ENCODE assay signal across 14 cellular contexts in genomic region chr19:1840541-1841115, GRCh38. TPM values are rescaled to one million over a fixed set of nuclear protein-coding genes. Genes with fewer than 3 reads are reported as not detected.
A peak's percentile ranks its signal among the peaks of the same experiment; 100 is the strongest.
DNase-seq lines count a peak whose midpoint lies in the region; ATAC-seq and TF ChIP-seq lines count a peak whose summit lies in the region.
"Had no signal": no experiment of that assay in that cellular context is flagged by ENCODE, and none has a peak within 500 bp of the region (broad histone marks: within the 10 kb centered on the region; RNA-seq: fewer than 3 reads in every experiment).

No MANE protein-coding gene starts in this region.

- in situ Hi-C loops in brain microvascular endothelial cell (cut with HindIII; ENCODE audit: low pct_ligation_motif_present, low sequenced_read_pairs), result no loop called here

- H3K79me2 ChIP-seq in fibroblast of lung (ENCODE audit: control insufficient read depth, insufficient read depth, low read length), result peaks cover 90% of the 10 kb centered on the region

- peak; percentile 39 for ATAC-seq in mucosa of descending colon
- no peak for ATAC-seq in GM18907 (IDR thresholded peaks at IDR 0.05; ENCODE audit: unreplicated experiment)
- ATAC-seq: foreskin keratinocyte had no signal

- H3K9ac ChIP-seq in fibroblast of lung (ENCODE audit: insufficient read depth, low read length) (peak overlapping the region; percentile 23), endodermal cell (ENCODE audit: extremely low read depth, low read length, poor library complexity, severe bottlenecking) (no peak overlapping the region)

- H3K27me3 Mint-ChIP-seq in type B pancreatic cell, result no peaks in the 10 kb centered on the region
- H3K27me3 Mint-ChIP-seq in endodermal cell (ENCODE audit: insufficient read depth), result no peaks in the 10 kb centered on the region
- H3K27me3 Mint-ChIP-seq: activated CD4-positive, alpha-beta T cell treated with anti-CD3 and anti-CD28 coated beads, Interleukin-2, amount 10 ng/mL, durations not matched to agents 24 days and 14 days; stimulated activated naive CD8-positive, alpha-beta T cell treated with anti-CD3 and anti-CD28 coated beads, Interleukin-15, Interleukin-2, amounts not matched to agents 100 ng/mL and 50 ng/mL, for 24 hours had no signal

- H3K27ac ChIP-seq in fibroblast of lung (ENCODE audit: insufficient read depth, low read length), result peak overlapping the region; percentile 50
- no peak overlapping the region for H3K27ac ChIP-seq in endodermal cell (ENCODE audit: low read depth, low read length)
- no peak overlapping the region for H3K27ac ChIP-seq in brain microvascular endothelial cell
- H3K27ac ChIP-seq: foreskin keratinocyte had no signal

- H3K9me3 ChIP-seq in fibroblast of lung (ENCODE audit: control insufficient read depth, insufficient read depth, low read depth, low read length), result no peaks in the 10 kb centered on the region
- H3K9me3 ChIP-seq in mucosa of descending colon, result no peaks in the 10 kb centered on the region
- H3K9me3 ChIP-seq in endodermal cell (ENCODE audit: control insufficient read depth, low read length), result no peaks in the 10 kb centered on the region

- H3K27ac Mint-ChIP-seq in type B pancreatic cell (peak overlapping the region; percentile 59), endodermal cell (no peak overlapping the region)
- H3K27ac Mint-ChIP-seq: activated CD4-positive, alpha-beta T cell treated with anti-CD3 and anti-CD28 coated beads, Interleukin-2, amount 10 ng/mL, durations not matched to agents 24 days and 14 days had no signal

- intact Hi-C loops in mucosa of descending colon (cut with DNase I, micrococcal nuclease), result no loop called here

- H3K36me3 ChIP-seq in fibroblast of lung (ENCODE audit: control insufficient read depth, insufficient read depth, low read length), result peaks cover 8% of the 10 kb centered on the region
- H3K36me3 ChIP-seq in mucosa of descending colon (ENCODE audit: low read depth), result no peaks in the 10 kb centered on the region
- H3K36me3 ChIP-seq in endodermal cell (ENCODE audit: control insufficient read depth, insufficient read depth, low read length), result peaks cover 8% of the 10 kb centered on the region
- H3K36me3 ChIP-seq in brain microvascular endothelial cell (replicated peaks), result no peaks in the 10 kb centered on the region
- H3K36me3 ChIP-seq: cardiac muscle cell had no signal

- peak; percentile 29 for DNase-seq in RPMI7951 (ENCODE audit: low read depth)
- DNase-seq in fibroblast of lung (ENCODE audit: low read depth in 2 of 2), result no peak
- DNase-seq in mucosa of descending colon, result peak in 2 of 3 donors; percentile 36 to 67
- DNase-seq in type B pancreatic cell (ENCODE audit: extremely low spot score, unreplicated experiment), result no peak
- DNase-seq in endodermal cell, result no peak
- no peak for DNase-seq in brain microvascular endothelial cell
- DNase-seq: activated CD4-positive, alpha-beta T cell treated with anti-CD3 and anti-CD28 coated beads, Interleukin-2, amount 10 ng/mL, durations not matched to agents 24 days and 14 days; Calu3; foreskin keratinocyte; NCI-H1694 treated with DMSO at 0.1 percent for 48 hours; stimulated activated CD4-positive, alpha-beta T cell treated with anti-CD3 and anti-CD28 coated beads, Interleukin-4, amount 100 ng/mL, for 1 hour had no signal

- H2AFZ ChIP-seq in fibroblast of lung (ENCODE audit: low read length), result no peak overlapping the region

- TF ChIP-seq CTCF in fibroblast of lung (conservative IDR thresholded peaks at IDR 0.05 in 1 of 2, IDR thresholded peaks at IDR 0.05 in 1 of 2; ENCODE audit: low read depth in 1 of 2, low read length in 2 of 2), result no peak
- no peak for TF ChIP-seq CTCF in mucosa of descending colon (IDR thresholded peaks at IDR 0.05)
- no peak for TF ChIP-seq CTCF in type B pancreatic cell (conservative IDR thresholded peaks at IDR 0.05)
- no peak for TF ChIP-seq CTCF in endodermal cell (conservative IDR thresholded peaks at IDR 0.05)
- no peak for TF ChIP-seq CTCF in brain microvascular endothelial cell (IDR thresholded peaks at IDR 0.05; ENCODE audit: low read depth, low read length, missing control alignments)

- H3K4me1 ChIP-seq in fibroblast of lung (ENCODE audit: control insufficient read depth, extremely low read depth, insufficient read depth, low read length), result no peaks in the 10 kb centered on the region
- H3K4me1 ChIP-seq in mucosa of descending colon (ENCODE audit: low read depth), result peaks cover 58% of the 10 kb centered on the region
- peaks cover 3% of the 10 kb centered on the region for H3K4me1 ChIP-seq in endodermal cell (ENCODE audit: control insufficient read depth, insufficient read depth, low read length)

- no peaks in the 10 kb centered on the region for H3K36me3 Mint-ChIP-seq in type B pancreatic cell
- peaks cover 1% of the 10 kb centered on the region for H3K36me3 Mint-ChIP-seq in endodermal cell (ENCODE audit: low read depth)

- H3K4me3 Mint-ChIP-seq in type B pancreatic cell (no peak overlapping the region), endodermal cell (no peak overlapping the region)
- H3K4me3 Mint-ChIP-seq: activated CD4-positive, alpha-beta T cell treated with anti-CD3 and anti-CD28 coated beads, Interleukin-2, amount 10 ng/mL, durations not matched to agents 24 days and 14 days; stimulated activated naive CD8-positive, alpha-beta T cell treated with anti-CD3 and anti-CD28 coated beads, Interleukin-15, Interleukin-2, amounts not matched to agents 100 ng/mL and 50 ng/mL, for 24 hours had no signal

- H3K4me3 ChIP-seq in fibroblast of lung (replicated peaks in 1 of 4; ENCODE audit: control extremely low read depth in 1 of 4, insufficient read depth in 1 of 4, low read depth in 3 of 4, low read length in 4 of 4) (no peak overlapping the region), mucosa of descending colon (no peak overlapping the region), endodermal cell (ENCODE audit: low read length) (no peak overlapping the region), brain microvascular endothelial cell (ENCODE audit: low read depth, low read length) (no peak overlapping the region)
- H3K4me3 ChIP-seq: cardiac muscle cell had no signal

- H4K20me1 ChIP-seq in fibroblast of lung (ENCODE audit: control insufficient read depth, extremely low read depth, insufficient read depth, low read length), result no peaks in the 10 kb centered on the region

- no peak overlapping the region for H3K4me2 ChIP-seq in fibroblast of lung (ENCODE audit: extremely low read depth, insufficient read depth, low read length)

- WGBS in endodermal cell (ENCODE audit: insufficient coverage in 1 of 2, insufficient read length in 1 of 2), 2 experiments, result 90 to 91% methylated on average over 17 to 22 of the region's 22 CpGs

- no peaks in the 10 kb centered on the region for H3K27me3 ChIP-seq in fibroblast of lung (ENCODE audit: control insufficient read depth, insufficient read depth, low read length)
- no peaks in the 10 kb centered on the region for H3K27me3 ChIP-seq in endodermal cell (ENCODE audit: control insufficient read depth, insufficient read depth, low read length, poor library complexity, severe bottlenecking)
- no peaks in the 10 kb centered on the region for H3K27me3 ChIP-seq in brain microvascular endothelial cell (replicated peaks)
- H3K27me3 ChIP-seq: cardiac muscle cell, foreskin keratinocyte had no signal

- peaks cover 8% of the 10 kb centered on the region for H3K4me1 Mint-ChIP-seq in type B pancreatic cell (ENCODE audit: unreplicated experiment)
- no peaks in the 10 kb centered on the region for H3K4me1 Mint-ChIP-seq in endodermal cell

- no peaks in the 10 kb centered on the region for H3K9me3 Mint-ChIP-seq in type B pancreatic cell
- H3K9me3 Mint-ChIP-seq in endodermal cell, result no peaks in the 10 kb centered on the region
- H3K9me3 Mint-ChIP-seq: activated CD4-positive, alpha-beta T cell treated with anti-CD3 and anti-CD28 coated beads, Interleukin-2, amount 10 ng/mL, durations not matched to agents 24 days and 14 days; stimulated activated naive CD8-positive, alpha-beta T cell treated with anti-CD3 and anti-CD28 coated beads, Interleukin-15, Interleukin-2, amounts not matched to agents 100 ng/mL and 50 ng/mL, for 24 hours had no signal

RNA-seq across cellular contexts. Expression of gene REXO1, which starts 7.7 kb away (rescaled TPM):
- total RNA-seq in RPMI7951 (2014; rRNA removed; shearing (Covaris generic)), result 3.3 and 3.5 TPM in 2 replicates
- 4.1 and 6.8 TPM in 2 replicates for total RNA-seq in fibroblast of lung
- 6.1 and 12.0 TPM in 2 replicates for polyA plus RNA-seq in fibroblast of lung
- 12.0 and 20.9 TPM in 2 replicates for polyA plus RNA-seq in fibroblast of lung (2012)
- polyA minus RNA-seq in fibroblast of lung (ENCODE audit: low replicate concordance), result 39.0 and 40.1 TPM in 2 replicates
- 10 to 100 TPM; 45.4 to 54.3 (median 50.2) TPM for total RNA-seq in mucosa of descending colon
- 36.4 and 37.9 TPM in 2 replicates for total RNA-seq in type B pancreatic cell (ENCODE audit: low replicate concordance)
- 10 to 100 TPM; 51.6 to 56.4 TPM for total RNA-seq in endodermal cell
- polyA plus RNA-seq in endodermal cell (2013, experiment 1 of 2), result 26.5 TPM
- 26.7 TPM for polyA plus RNA-seq in endodermal cell (2013, experiment 2 of 2)

RNA-seq across cellular contexts. Expression of gene KLF16, which starts 22.8 kb away (rescaled TPM):
- 2.9 and 4.2 TPM in 2 replicates for total RNA-seq in RPMI7951 (2014; rRNA removed; shearing (Covaris generic))
- 3.9 and 6.9 TPM in 2 replicates for total RNA-seq in fibroblast of lung
- 4.2 and 5.0 TPM in 2 replicates for polyA plus RNA-seq in fibroblast of lung
- 12.9 and 21.2 TPM in 2 replicates for polyA plus RNA-seq in fibroblast of lung (2012)
- 5.8 and 6.4 TPM in 2 replicates for polyA minus RNA-seq in fibroblast of lung (ENCODE audit: low replicate concordance)
- 10 to 100 TPM; 22.6 to 26.5 (median 25.6) TPM for total RNA-seq in mucosa of descending colon
- total RNA-seq in type B pancreatic cell (ENCODE audit: low replicate concordance), result 17.9 and 18.1 TPM in 2 replicates
- total RNA-seq in endodermal cell, result 10 to 100 TPM; 39.0 to 42.9 TPM
- polyA plus RNA-seq in endodermal cell (2013, experiment 1 of 2), result 19.2 TPM
- 17.1 TPM for polyA plus RNA-seq in endodermal cell (2013, experiment 2 of 2)

RNA-seq across cellular contexts. Expression of gene ATP8B3, which starts 28.6 kb away (rescaled TPM):
- total RNA-seq in RPMI7951 (2014; rRNA removed; shearing (Covaris generic)), result 5.5 and 7.8 TPM in 2 replicates
- total RNA-seq in fibroblast of lung (1.3 and 3.0 TPM in 2 replicates), mucosa of descending colon (1 to 10 TPM in 1 of 3 donors, under 1 TPM in 2; 0.55 to 1.2 (median 0.80) TPM), type B pancreatic cell (ENCODE audit: low replicate concordance) (0.48 and 1.5 TPM in 2 replicates), endodermal cell (1 to 10 TPM; 2.3 to 3.4 TPM)
- polyA plus RNA-seq in fibroblast of lung, result 2.3 and 3.5 TPM in 2 replicates
- 2.2 and 2.6 TPM in 2 replicates for polyA plus RNA-seq in fibroblast of lung (2012)
- 3.9 and 6.0 TPM in 2 replicates for polyA minus RNA-seq in fibroblast of lung (ENCODE audit: low replicate concordance)
- 3.7 TPM for polyA plus RNA-seq in endodermal cell (2013, experiment 1 of 2)
- polyA plus RNA-seq in endodermal cell (2013, experiment 2 of 2), result 3.3 TPM

RNA-seq across cellular contexts. Expression of gene ABHD17A, which starts 44.7 kb away (rescaled TPM):
- 42.1 and 61.5 TPM in 2 replicates for total RNA-seq in RPMI7951 (2014; rRNA removed; shearing (Covaris generic))
- total RNA-seq in fibroblast of lung (59.1 and 74.5 TPM in 2 replicates), mucosa of descending colon (10 to 100 TPM; 60.9 to 65.8 (median 65.8) TPM), type B pancreatic cell (ENCODE audit: low replicate concordance) (60.4 and 62.0 TPM in 2 replicates), endodermal cell (10 to 100 TPM; 50.6 to 52.9 TPM)
- 23.0 and 25.8 TPM in 2 replicates for polyA plus RNA-seq in fibroblast of lung
- 38.3 and 53.8 TPM in 2 replicates for polyA plus RNA-seq in fibroblast of lung (2012)
- polyA minus RNA-seq in fibroblast of lung (ENCODE audit: low replicate concordance), result 18.9 and 29.3 TPM in 2 replicates
- polyA plus RNA-seq in endodermal cell (2013, experiment 1 of 2), result 45.1 TPM
- 45.7 TPM for polyA plus RNA-seq in endodermal cell (2013, experiment 2 of 2)

Comparison
In these comparisons a context has a peak if more than half of its experiments do, and no peak if none do; other contexts are left out.
1. DNase-seq: peak in RPMI7951 (single experiment) and mucosa of descending colon (2 of 3); none in fibroblast of lung (0 of 2), type B pancreatic cell (single experiment), endodermal cell (single experiment) and brain microvascular endothelial cell (single experiment).